In the genomic region with DNA sequence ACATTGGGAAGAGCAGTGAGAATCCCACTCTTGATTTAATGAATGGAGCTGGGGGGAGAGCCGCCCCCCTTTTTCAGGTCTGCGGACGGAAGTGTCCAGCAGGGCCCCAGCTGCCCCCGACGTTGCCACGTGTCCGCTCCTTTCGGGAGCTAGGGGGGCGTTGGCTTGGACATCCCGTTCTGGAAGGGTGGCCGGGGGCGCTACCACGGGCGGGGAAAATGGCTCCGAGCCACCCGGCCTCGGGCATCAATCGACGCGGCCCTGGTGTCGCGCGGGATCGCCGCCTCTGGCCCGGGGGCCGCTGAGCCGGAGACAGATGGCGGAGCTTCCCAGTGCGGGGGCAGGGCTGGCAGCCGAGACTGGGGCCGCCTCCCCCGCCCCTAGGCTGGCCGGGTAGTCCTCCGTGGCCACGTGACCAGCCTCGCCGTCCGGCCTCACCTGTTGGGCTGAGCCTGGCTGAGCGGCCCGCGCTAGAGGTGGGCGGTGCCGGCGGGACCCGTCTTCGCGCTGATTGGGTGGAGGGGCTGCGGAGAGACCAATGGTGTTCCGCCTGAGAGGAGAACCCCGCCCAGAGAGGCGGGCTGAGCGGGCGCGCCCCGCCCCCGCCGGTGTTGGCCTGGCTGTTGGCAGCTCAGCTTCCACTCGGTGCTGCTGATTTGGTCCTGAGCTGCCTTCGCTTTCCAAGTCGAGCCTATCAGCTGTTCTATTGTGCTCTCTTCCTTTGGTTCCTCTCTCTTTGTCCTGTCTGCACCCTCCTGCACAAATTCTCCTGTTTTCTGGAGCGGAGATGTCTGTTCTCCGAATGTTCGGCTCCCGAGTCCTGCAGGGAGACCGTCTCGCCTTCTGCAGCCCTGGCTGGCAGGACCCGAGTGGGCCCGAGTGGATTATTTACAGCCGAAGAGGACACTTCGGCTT, we compare ENCODE assay signal across 8 cellular contexts. TPM values are rescaled to one million over a fixed set of nuclear protein-coding genes. Genes with fewer than 3 reads are reported as not detected.
DNase-seq lines count a peak whose midpoint lies in the region; ATAC-seq and TF ChIP-seq lines count a peak whose summit lies in the region.

No MANE protein-coding gene starts in this region.

- no peak for TF ChIP-seq CTCF in AG09309 (IDR thresholded peaks at IDR 0.05; ENCODE audit: control insufficient read depth, insufficient read depth, low read depth, low read length, missing control alignments)

- ATAC-seq in GM21825 (IDR thresholded peaks at IDR 0.05; ENCODE audit: unreplicated experiment) (peak; percentile 84), GM21447 (IDR thresholded peaks at IDR 0.05; ENCODE audit: unreplicated experiment) (no peak)

- H3K4me3 ChIP-seq in AG09309 (ENCODE audit: control insufficient read depth, low read depth, low read length), result peak overlapping the region; percentile 49

- DNase-seq in AG09309 (ENCODE audit: low read depth) (peak; percentile 68), NCI-H1930 (lab: John Stamatoyannopoulos, UW) (peak; percentile 85 to 87), dermis blood vessel endothelial cell (peak; percentile 65), left kidney (ENCODE audit: low read depth, low spot score) (peak; percentile 99)
- DNase-seq in activated CD4-positive, alpha-beta T cell treated with anti-CD3 and anti-CD28 coated beads, Interleukin-2, amount 50 U/mL, for 48 hours, result peak; percentile 93 to 94
- peak; percentile 85 to 91 for DNase-seq in stimulated activated CD4-positive, alpha-beta T cell treated with anti-CD3 and anti-CD28 coated beads, Interleukin-15, amount 100 ng/mL, for 48 hours (ENCODE audit: low read depth in 2 of 2)

RNA-seq across cellular contexts. Expression of gene HS3ST3B1, which starts 8.3 kb away (rescaled TPM):
- 0.28 and 1.4 TPM in 2 replicates for total RNA-seq in dermis blood vessel endothelial cell
